9 cellular contexts compared by ENCODE assay signal in the genomic region with DNA sequence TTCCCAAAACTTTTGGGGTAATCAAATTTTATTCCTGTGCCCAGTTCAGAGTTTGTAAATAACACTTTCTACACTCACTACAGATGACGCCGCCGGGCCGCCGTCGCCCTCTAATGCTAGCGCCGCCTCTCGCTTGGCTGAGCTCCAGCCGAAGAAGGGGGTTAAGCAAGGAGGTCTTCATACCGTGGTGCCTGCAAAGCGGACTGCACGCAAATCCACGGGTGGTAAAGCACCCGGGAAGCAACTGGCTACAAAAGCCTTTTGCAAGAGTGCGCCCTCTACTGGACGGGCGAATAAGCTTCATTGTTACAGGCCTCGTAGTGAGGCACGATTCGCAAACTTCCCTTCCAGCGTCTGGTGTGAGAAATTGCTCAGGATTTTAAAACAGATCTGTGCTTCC.
DNase-seq lines count a peak whose midpoint lies in the region; ATAC-seq and TF ChIP-seq lines count a peak whose summit lies in the region.
"Had no signal": no experiment of that assay in that cellular context is flagged by ENCODE, and none has a peak within 500 bp of the region (broad histone marks: within the 10 kb centered on the region; RNA-seq: fewer than 3 reads in every experiment).

No MANE protein-coding gene starts in this region.

- no peak overlapping the region for H3K27ac Mint-ChIP-seq in nephron progenitor cell
- H3K27ac Mint-ChIP-seq: T-helper 17 cell had no signal

- TF ChIP-seq CTCF in nephron progenitor cell (IDR thresholded peaks at IDR 0.05): peak; percentile 30

- DNase-seq in DMS 273 (lab: John Stamatoyannopoulos, UW; ENCODE audit: unreplicated experiment) (peak; percentile 22), DMS 273 treated with DMSO at 0.1 percent for 48 hours (lab: John Stamatoyannopoulos, UW) (no peak), HT-29 (ENCODE audit: low spot score) (peak; percentile 28), nephron progenitor cell (peak; percentile 4), NCI-H1105 treated with DMSO at 0.1 percent for 48 hours (lab: John Stamatoyannopoulos, UW) (no peak)
- peak; percentile 64 for DNase-seq in activated CD8-positive, alpha-beta memory T cell treated with anti-CD3 and anti-CD28 coated beads, Interleukin-2, amount 50 U/mL, for 48 hours
- no peak for DNase-seq in stimulated activated naive CD4-positive, alpha-beta T cell (lab: John Stamatoyannopoulos, UW)
- DNase-seq: T-helper 17 cell had no signal

- no peak for TF ChIP-seq POLR2A in GM18505 (IDR thresholded peaks at IDR 0.05; ENCODE audit: borderline replicate concordance, extremely low read depth, insufficient read depth, insufficient read length)

- peaks cover 4% of the 10 kb centered on the region for H3K27me3 Mint-ChIP-seq in nephron progenitor cell (ENCODE audit: low read depth, poor library complexity)

- no peak for ATAC-seq in GM18505 (IDR thresholded peaks at IDR 0.05; ENCODE audit: unreplicated experiment)
- ATAC-seq: T-helper 17 cell had no signal

- peaks cover 4% of the 10 kb centered on the region for H3K9me3 Mint-ChIP-seq in nephron progenitor cell

- H3K36me3 Mint-ChIP-seq in nephron progenitor cell (ENCODE audit: low read depth): no peaks in the 10 kb centered on the region

- no peak overlapping the region for H3K4me3 Mint-ChIP-seq in nephron progenitor cell
- H3K4me3 Mint-ChIP-seq: T-helper 17 cell had no signal

- no peaks in the 10 kb centered on the region for H3K4me1 Mint-ChIP-seq in nephron progenitor cell
- H3K4me1 Mint-ChIP-seq: T-helper 17 cell had no signal

Comparison
In these comparisons a context has a peak if more than half of its experiments do, and no peak if none do; other contexts are left out.
1. DNase-seq: peak in DMS 273 (single experiment), HT-29 (single experiment), activated CD8-positive, alpha-beta memory T cell treated with anti-CD3 and anti-CD28 coated beads, Interleukin-2, amount 50 U/mL, for 48 hours (single experiment) and nephron progenitor cell (single experiment); none in DMS 273 treated with DMSO at 0.1 percent for 48 hours (single experiment), NCI-H1105 treated with DMSO at 0.1 percent for 48 hours (single experiment) and stimulated activated naive CD4-positive, alpha-beta T cell (0 of 6).